Comparison of ENCODE assay signal across 9 cellular contexts in genomic region chr6:11770546-11771466, GRCh38. TPM values are rescaled to one million over a fixed set of nuclear protein-coding genes. Genes with fewer than 3 reads are reported as not detected.
DNase-seq lines count a peak whose midpoint lies in the region; ATAC-seq, FAIRE-seq and TF ChIP-seq lines count a peak whose summit lies in the region.
"Had no signal": no experiment of that assay in that cellular context is flagged by ENCODE, and none has a peak within 500 bp of the region (broad histone marks: within the 10 kb centered on the region; RNA-seq: fewer than 3 reads in every experiment).

No MANE protein-coding gene starts in this region.

- intact Hi-C loops in pancreas (cut with DNase I), result no loop called here

- H3K36me3 ChIP-seq in GM23248 (ENCODE audit: low read depth) (no peaks in the 10 kb centered on the region), pancreas (no peaks in the 10 kb centered on the region)

- H3K4me1 ChIP-seq in GM23248 (ENCODE audit: insufficient read depth), result peaks cover 56% of the 10 kb centered on the region
- H3K4me1 ChIP-seq in pancreas, result peaks cover 9 to 24% (median 14%) of the 10 kb centered on the region in 3 donors

- peak overlapping the region; percentile 40 for H2AFZ ChIP-seq in GM23248

- H3K4me3 ChIP-seq in GM23248 (0 out of 2 replicates have a peak overlapping the region, but pooled peaks have one; percentile 7), pancreas (no peak overlapping the region)
- H3K4me3 ChIP-seq: SK-N-MC had no signal

- TF ChIP-seq CTCF in pancreas (IDR thresholded peaks at IDR 0.05), result no peak

- no peaks in the 10 kb centered on the region for H3K27me3 ChIP-seq in GM23248 (replicated peaks; ENCODE audit: insufficient read depth)
- H3K27me3 ChIP-seq in pancreas, result no peaks in the 10 kb centered on the region

- peak; percentile 99 for DNase-seq in GM23248
- peak; percentile 91 for DNase-seq in glomerular endothelial cell (ENCODE audit: extremely low read depth, low read depth, low spot score)
- DNase-seq in pancreas, result peak in 4 of 6 donors; percentile 34 to 65 (median 47)
- DNase-seq in NCI-H526 (lab: John Stamatoyannopoulos, UW), result no peak

- H3K4me2 ChIP-seq in GM23248 (ENCODE audit: unreplicated experiment), result peak overlapping the region; percentile 62

- no peaks in the 10 kb centered on the region for H3K9me3 ChIP-seq in GM23248 (ENCODE audit: low read depth)
- H3K9me3 ChIP-seq in pancreas, result no peaks in the 10 kb centered on the region

- in situ Hi-C loops in GM23248 (cut with MboI), result no loop called here

- peaks cover 50% of the 10 kb centered on the region for H3F3A ChIP-seq in GM23248 (ENCODE audit: insufficient read depth)

- H3K79me2 ChIP-seq in GM23248 (ENCODE audit: insufficient read depth), result no peaks in the 10 kb centered on the region

- H3K27ac ChIP-seq in GM23248, result peak overlapping the region; percentile 98
- peak overlapping the region in 2 of 4 donors; percentile 34 to 70 for H3K27ac ChIP-seq in pancreas
- H3K27ac ChIP-seq: SK-N-MC had no signal

- H3K9me2 ChIP-seq in GM23248 (ENCODE audit: insufficient read depth), result no peaks in the 10 kb centered on the region

- ATAC-seq in SK-N-SH treated with all-trans-retinoic acid at 6 μM for 48 hours (peak; percentile 82), pancreas (peak in 3 of 4 donors; percentile 52 to 69 (median 53)), HG03095 (IDR thresholded peaks at IDR 0.05; ENCODE audit: unreplicated experiment) (no peak), HG03378 (IDR thresholded peaks at IDR 0.05; ENCODE audit: unreplicated experiment) (no peak), HG03025 (IDR thresholded peaks at IDR 0.05; ENCODE audit: low FRiP score, unreplicated experiment) (no peak)

- H3K9ac ChIP-seq in GM23248, result peak overlapping the region; percentile 75

- 36 to 37% methylated on average over 27 of the region's 27 CpGs for WGBS in GM23248 (ENCODE audit: low coverage in 1 of 2, low lambda C conversion rate in 2 of 2, missing lambda C conversion rate in 2 of 2), 2 experiments
- WGBS in pancreas, 2 donors, result 88 to 89% methylated on average over 27 of the region's 27 CpGs

- FAIRE-seq in pancreas (lab: Jason Lieb, UNC), result no peak

- H4K20me1 ChIP-seq in GM23248 (ENCODE audit: insufficient read depth), result no peaks in the 10 kb centered on the region

TF ChIP-seq in SK-N-SH treated with all-trans-retinoic acid at 6 μM for 48 hours, 23 proteins besides CTCF, POLR2A, EP300 and RAD21:
- TF ChIP-seq ZFP30 (CRISPR knock-in tag; IDR thresholded peaks at IDR 0.05) (no peak), RARB (CRISPR knock-in tag; IDR thresholded peaks at IDR 0.05) (no peak), ISL1 (CRISPR knock-in tag; IDR thresholded peaks at IDR 0.05) (no peak), POU6F1 (CRISPR knock-in tag; IDR thresholded peaks at IDR 0.05; ENCODE audit: borderline replicate concordance, low read depth) (no peak), TSHZ2 (CRISPR knock-in tag; IDR thresholded peaks at IDR 0.05) (no peak), GLIS3 (CRISPR knock-in tag; IDR thresholded peaks at IDR 0.05) (no peak), ZNF70 (CRISPR knock-in tag; IDR thresholded peaks at IDR 0.05) (no peak), CSDC2 (CRISPR knock-in tag; IDR thresholded peaks at IDR 0.05) (no peak), SNAI2 (CRISPR knock-in tag; IDR thresholded peaks at IDR 0.05) (no peak)

RNA-seq across cellular contexts. Expression of gene ADTRP, which starts 7.8 kb away (rescaled TPM):
- total RNA-seq in GM23248 (2014; rRNA removed; shearing (Covaris generic)), result 0.63 and 1.3 TPM in 2 replicates
- polyA plus RNA-seq in GM23248 (2016; fragmentation: Nextera tagmentation; extraction: Ambion mirVana) (2.6 and 3.4 TPM in 2 replicates), pancreas (under 1 TPM in 1 of 2 donors, not detected in 1; 0.34 TPM)
- total RNA-seq in glomerular endothelial cell (1.5 and 2.9 TPM in 2 replicates), pancreas (under 1 TPM in 4 of 6 donors, not detected in 2; 0.09 to 0.44 (median 0.18) TPM)

Comparison
In these comparisons a context has a peak if more than half of its experiments do, and no peak if none do; other contexts are left out.
1. DNase-seq: peak in GM23248 (single experiment), glomerular endothelial cell (single experiment) and pancreas (4 of 6); none in NCI-H526 (0 of 2).
2. ATAC-seq: peak in SK-N-SH treated with all-trans-retinoic acid at 6 μM for 48 hours (single experiment) and pancreas (3 of 4); none in HG03095 (single experiment), HG03378 (single experiment) and HG03025 (single experiment).